ENCODE assay signal across 8 cellular contexts in the genomic region with DNA sequence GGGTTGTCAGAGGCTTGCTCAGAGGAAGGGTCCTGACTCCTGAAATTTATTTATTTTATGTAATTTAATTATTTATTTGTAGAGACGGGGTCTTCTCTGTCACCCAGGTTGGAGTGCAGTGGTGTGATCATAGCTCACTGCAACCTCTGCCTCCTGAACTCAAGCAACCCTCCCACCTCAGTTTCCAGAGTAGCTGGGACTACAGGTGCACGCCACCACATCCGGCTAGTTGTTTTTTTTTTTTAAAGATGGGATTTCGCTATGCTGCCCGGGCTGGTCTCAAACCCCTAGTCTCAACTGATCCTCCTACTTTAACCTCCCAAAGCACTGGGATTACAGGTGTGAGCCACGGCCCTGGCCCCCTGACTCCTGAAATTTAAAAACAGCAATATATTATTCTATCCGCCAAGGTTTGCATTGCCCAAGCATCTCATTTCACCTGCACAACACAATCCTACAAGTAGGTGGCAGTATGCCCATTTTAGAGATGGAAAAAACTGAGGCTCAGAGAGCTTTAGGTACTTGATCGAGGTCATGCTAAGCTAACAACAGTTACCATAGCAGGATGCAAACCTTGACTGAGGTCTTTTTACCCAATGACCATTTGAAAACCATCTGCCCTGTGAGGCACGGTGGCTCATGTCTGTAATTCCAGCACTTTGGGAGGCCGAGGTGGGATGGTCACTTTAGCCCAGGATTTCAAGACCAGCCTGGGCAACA. TPM values are rescaled to one million over a fixed set of nuclear protein-coding genes. Genes with fewer than 3 reads are reported as not detected.
DNase-seq lines count a peak whose midpoint lies in the region; ATAC-seq and TF ChIP-seq lines count a peak whose summit lies in the region.

No MANE protein-coding gene starts in this region.

- DNase-seq in CD8-positive, alpha-beta memory T cell: peak in 1 of 5 donors; percentile 10
- DNase-seq in HCT116 (ENCODE audit: low read depth, low spot score) (peak; percentile 62), fibroblast of the aortic adventitia (ENCODE audit: low read depth) (peak; percentile 50), thoracic aorta (ENCODE audit: low spot score) (no peak), NCI-H128 (lab: John Stamatoyannopoulos, UW; ENCODE audit: unreplicated experiment) (no peak)
- DNase-seq in T-helper 2 cell treated with Interferon-gamma antibody and Interleukin-4, amounts not matched to agents 5 μg/mL and 100 μg/mL, for 36 hours (ENCODE audit: low spot score): peak; percentile 30

- peaks cover 47% of the 10 kb centered on the region for H3K36me3 ChIP-seq in CD8-positive, alpha-beta memory T cell (ENCODE audit: insufficient read depth, low read length)
- H3K36me3 ChIP-seq in HCT116 (ENCODE audit: control insufficient read depth in 1 of 2, insufficient read depth in 2 of 2, low read length in 2 of 2): no peaks in the 10 kb centered on the region
- no peaks in the 10 kb centered on the region for H3K36me3 ChIP-seq in thoracic aorta

- intact Hi-C loops in HCT116 (cut with micrococcal nuclease): no loop called here

- H3K4me3 Mint-ChIP-seq in CD8-positive, alpha-beta memory T cell: peak overlapping the region in 1 of 7 donors; percentile 8
- H3K4me3 Mint-ChIP-seq in T-helper 2 cell treated with Interferon-gamma antibody and Interleukin-4, amounts not matched to agents 5 μg/mL and 100 μg/mL, for 36 hours: no peak overlapping the region

- peak; percentile 67 for ATAC-seq in HCT116
- no peak for ATAC-seq in thoracic aorta (ENCODE audit: insufficient number of reproducible peaks, low FRiP score, low read depth)
- no peak for ATAC-seq in GM21786 (IDR thresholded peaks at IDR 0.05; ENCODE audit: unreplicated experiment)
- ATAC-seq in GM18868 (IDR thresholded peaks at IDR 0.05; ENCODE audit: unreplicated experiment): no peak

- peak; percentile 64 for TF ChIP-seq RAD21 in HCT116 (IDR thresholded peaks at IDR 0.05; ENCODE audit: low read depth)

- peaks cover 21% of the 10 kb centered on the region for H3K4me1 ChIP-seq in CD8-positive, alpha-beta memory T cell (ENCODE audit: insufficient read depth, low read length)
- peaks cover 17 to 24% of the 10 kb centered on the region in 2 experiments for H3K4me1 ChIP-seq in HCT116 (ENCODE audit: control insufficient read depth in 1 of 2, insufficient read depth in 2 of 2, low read length in 2 of 2)
- H3K4me1 ChIP-seq in thoracic aorta (ENCODE audit: control insufficient read depth in 1 of 2, low read depth in 2 of 2): no peaks in the 10 kb centered on the region

- RAD21 ChIA-PET in HCT116 (lab: Charles Lee; ENCODE audit: low non-redundant PET in 1 of 2, low total read pairs in 2 of 2, uncharacterized antibody in 2 of 2, unreplicated experiment in 2 of 2): interaction anchor here (0.6 to 1.3 kb wide), 3 partner anchors 13 to 201 kb away, joined by 3 to 4 read pairs (median 4); no protein-coding TSS in a partner anchor

- H3K79me2 ChIP-seq in HCT116 (ENCODE audit: insufficient read depth, low read length): no peaks in the 10 kb centered on the region

- TF ChIP-seq CTCF in HCT116 (IDR thresholded peaks at IDR 0.05 in 2 of 3, conservative IDR thresholded peaks at IDR 0.05 in 1 of 3; ENCODE audit: borderline replicate concordance in 1 of 3, insufficient read depth in 1 of 3, low read depth in 2 of 3, low read length in 2 of 3) (peak; percentile 37 to 53 (median 52); a peak in 5 of 6 replicates), fibroblast of the aortic adventitia (IDR thresholded peaks at IDR 0.05; ENCODE audit: insufficient read depth, low read length) (peak; percentile 28), thoracic aorta (IDR thresholded peaks at IDR 0.05) (peak; percentile 13)

- peaks cover 26 to 40% (median 34%) of the 10 kb centered on the region in 3 donors for H3K4me1 Mint-ChIP-seq in CD8-positive, alpha-beta memory T cell
- peaks cover 1% of the 10 kb centered on the region for H3K4me1 Mint-ChIP-seq in T-helper 2 cell treated with Interferon-gamma antibody and Interleukin-4, amounts not matched to agents 5 μg/mL and 100 μg/mL, for 36 hours (ENCODE audit: low read depth)

- no peak for TF ChIP-seq POLR2A in HCT116 (IDR thresholded peaks at IDR 0.05; ENCODE audit: borderline replicate concordance, extremely low read depth, insufficient read depth, insufficient read length)

- H2AFZ ChIP-seq in HCT116 (ENCODE audit: low read depth, low read length, poor library complexity, severe bottlenecking): no peak overlapping the region

- BruUV-seq in HCT116 (replicated peaks; lab: Mats Ljungman, UMichigan): no TSS peak

- H3K4me2 ChIP-seq in HCT116 (ENCODE audit: low read length): no peak overlapping the region

- POLR2A ChIA-PET in CD8-positive, alpha-beta memory T cell (lab: Charles Lee): interaction anchor here (0.6 to 1.0 kb wide), 3 partner anchors 28 to 43 kb away, joined by 4 to 5 read pairs (median 4); no protein-coding TSS in a partner anchor
- POLR2A ChIA-PET in HCT116 (lab: Charles Lee): interaction anchor here (1.7 kb wide), 1 partner anchor 12 kb away, joined by 6 read pairs; no protein-coding TSS in a partner anchor

- H3K4me3 ChIP-seq in CD8-positive, alpha-beta memory T cell (ENCODE audit: low read length): no peak overlapping the region
- no peak overlapping the region for H3K4me3 ChIP-seq in HCT116 (replicated peaks in 1 of 2; ENCODE audit: low read depth in 1 of 2, low read length in 2 of 2)
- H3K4me3 ChIP-seq in fibroblast of the aortic adventitia (ENCODE audit: low read depth, low read length): no peak overlapping the region
- H3K4me3 ChIP-seq in thoracic aorta: no peak overlapping the region

- no peaks in the 10 kb centered on the region for H3K9me3 Mint-ChIP-seq in CD8-positive, alpha-beta memory T cell
- H3K9me3 Mint-ChIP-seq in T-helper 2 cell treated with Interferon-gamma antibody and Interleukin-4, amounts not matched to agents 5 μg/mL and 100 μg/mL, for 36 hours: no peaks in the 10 kb centered on the region

- no peaks in the 10 kb centered on the region for H3K27me3 Mint-ChIP-seq in CD8-positive, alpha-beta memory T cell
- H3K27me3 Mint-ChIP-seq in T-helper 2 cell treated with Interferon-gamma antibody and Interleukin-4, amounts not matched to agents 5 μg/mL and 100 μg/mL, for 36 hours (ENCODE audit: low read depth): no peaks in the 10 kb centered on the region

- H4K20me1 ChIP-seq in HCT116 (ENCODE audit: insufficient read depth): no peaks in the 10 kb centered on the region

- CTCF ChIA-PET in CD8-positive, alpha-beta memory T cell (lab: Charles Lee): interaction anchor here (0.6 to 2.6 kb wide), 5 partner anchors 9 to 33 kb away, joined by 3 to 18 read pairs (median 3); partner anchors contain the start of gene ARHGEF18
- CTCF ChIA-PET in HCT116 (lab: Charles Lee): interaction anchor here (0.8 to 2.7 kb wide), 9 partner anchors 9 to 553 kb away, joined by 3 to 20 read pairs (median 5); partner anchors contain the start of gene SNAPC2

- peak overlapping the region in 6 of 8 donors; percentile 29 to 87 (median 70) for H3K27ac Mint-ChIP-seq in CD8-positive, alpha-beta memory T cell
- H3K27ac Mint-ChIP-seq in T-helper 2 cell treated with Interferon-gamma antibody and Interleukin-4, amounts not matched to agents 5 μg/mL and 100 μg/mL, for 36 hours: no peak overlapping the region

- H3K9me2 ChIP-seq in HCT116 (ENCODE audit: insufficient read depth): no peaks in the 10 kb centered on the region

- H3K27ac ChIP-seq in CD8-positive, alpha-beta memory T cell (ENCODE audit: low read depth, low read length): no peak overlapping the region
- H3K27ac ChIP-seq in HCT116 (ENCODE audit: low read depth, low read length) (no peak overlapping the region), thoracic aorta (no peak overlapping the region)

- H3K36me3 Mint-ChIP-seq in CD8-positive, alpha-beta memory T cell: peaks cover 15 to 85% (median 32%) of the 10 kb centered on the region in 3 donors
- peaks cover 41% of the 10 kb centered on the region for H3K36me3 Mint-ChIP-seq in T-helper 2 cell treated with Interferon-gamma antibody and Interleukin-4, amounts not matched to agents 5 μg/mL and 100 μg/mL, for 36 hours (ENCODE audit: low read depth)

- H3K9me3 ChIP-seq in CD8-positive, alpha-beta memory T cell (ENCODE audit: low read length): no peaks in the 10 kb centered on the region
- no peaks in the 10 kb centered on the region for H3K9me3 ChIP-seq in HCT116 (ENCODE audit: control insufficient read depth in 1 of 2, insufficient read depth in 1 of 2, low read depth in 1 of 2, low read length in 2 of 2)
- H3K9me3 ChIP-seq in thoracic aorta: no peaks in the 10 kb centered on the region

- no peak overlapping the region for H3K9ac ChIP-seq in HCT116 (ENCODE audit: low read length)

- H3K27me3 ChIP-seq in CD8-positive, alpha-beta memory T cell (ENCODE audit: insufficient read depth, low read length, poor library complexity, severe bottlenecking): no peaks in the 10 kb centered on the region
- H3K27me3 ChIP-seq in HCT116 (ENCODE audit: insufficient read depth, low read length) (peaks cover 8% of the 10 kb centered on the region; the same call in 1 of the 2 replicates), thoracic aorta (replicated peaks; ENCODE audit: insufficient read depth) (no peaks in the 10 kb centered on the region)

TF ChIP-seq in HCT116, 20 proteins besides CTCF, POLR2A, EP300 and RAD21:
- TF ChIP-seq SRF (IDR thresholded peaks at IDR 0.05; ENCODE audit: low read depth) (no peak), ATF3 (IDR thresholded peaks at IDR 0.05) (no peak), MAX (IDR thresholded peaks at IDR 0.05) (no peak), JUND (IDR thresholded peaks at IDR 0.05) (no peak)

RNA-seq across cellular contexts. Expression of gene ARHGEF18, which starts 18.1 kb away (rescaled TPM):
- total RNA-seq in CD8-positive, alpha-beta memory T cell: 10 to 100 TPM; 51.0 to 53.3 TPM
- 9.6 TPM for polyA plus RNA-seq in CD8-positive, alpha-beta memory T cell
- total RNA-seq in HCT116 (2021; ENCODE audit: unreplicated experiment): 32.2 TPM
- polyA plus RNA-seq in HCT116 (2012): 19.9 and 23.9 TPM in 2 replicates
- total RNA-seq in fibroblast of the aortic adventitia (ENCODE audit: low replicate concordance): 21.2 and 22.3 TPM in 2 replicates
- total RNA-seq in thoracic aorta: 10 to 100 TPM; 21.8 to 22.7 TPM

Comparison
In these comparisons a context has a peak if more than half of its experiments do, and no peak if none do; other contexts are left out.
1. DNase-seq: peak in HCT116 (single experiment), T-helper 2 cell treated with Interferon-gamma antibody and Interleukin-4, amounts not matched to agents 5 μg/mL and 100 μg/mL, for 36 hours (single experiment) and fibroblast of the aortic adventitia (single experiment); none in thoracic aorta (single experiment) and NCI-H128 (single experiment).
2. Peak in every context shown above with its lines, with median percentiles within 50 percentile points of each other: CTCF ChIP-seq.